Comparison of ENCODE assay signal across 19 cellular contexts in the genomic region with DNA sequence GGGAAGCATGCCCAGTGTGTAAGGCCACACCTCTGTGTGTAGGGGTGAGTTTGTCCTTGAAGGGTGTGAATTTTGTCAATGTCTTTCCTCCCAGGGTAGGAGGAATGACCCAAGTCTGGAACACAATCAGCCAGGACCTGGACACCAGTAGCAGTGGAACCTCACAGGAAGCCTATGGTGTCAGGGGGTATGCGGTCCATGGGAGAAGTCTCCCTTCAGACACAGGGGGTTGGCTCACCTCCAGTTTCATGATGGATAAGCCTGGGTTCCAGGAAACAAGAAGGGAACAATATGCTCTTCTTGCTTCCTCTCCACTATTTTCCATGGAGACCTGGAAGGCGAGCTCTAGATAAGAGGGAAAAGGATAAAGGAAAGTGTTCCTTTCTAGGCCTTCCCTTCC.
"Had no signal": no experiment of that assay in that cellular context is flagged by ENCODE, and none has a peak within 500 bp of the region (broad histone marks: within the 10 kb centered on the region; RNA-seq: fewer than 3 reads in every experiment).

No MANE protein-coding gene starts in this region.

- H3K4me3 ChIP-seq: lung, prostate gland, thyroid gland, uterus had no signal

- H3K36me3 ChIP-seq: prostate gland, thyroid gland, uterus had no signal

- H3K79me2 ChIP-seq: parathyroid adenoma had no signal

- FAIRE-seq: colon, endothelial cell of umbilical vein, small intestine had no signal

- H3K27me3 ChIP-seq: thyroid gland, uterus had no signal

- H2AFZ ChIP-seq: parathyroid adenoma had no signal

- H3K9me3 ChIP-seq: prostate gland, thyroid gland, uterus had no signal

- H3K27ac ChIP-seq: parathyroid adenoma, prostate gland, thyroid gland, uterus had no signal

- H3K4me1 ChIP-seq: parathyroid adenoma, prostate gland, thyroid gland, uterus had no signal

- DNase-seq: cerebellar nuclear complex; erythroblast; foreskin melanocyte; head of caudate nucleus; hippocampal formation; mesenchymal stem cell; midbrain; naive B cell; occipital lobe; small intestine; stimulated activated CD4-positive, alpha-beta T cell treated with anti-CD3 and anti-CD28 coated beads, Interleukin-12 subunit alpha, Interleukin-12 subunit beta, amount 100 ng/mL, for 4 hours; stimulated activated naive CD4-positive, alpha-beta T cell treated with Interleukin-2 at 50 U/mL for 16 hours; thyroid gland; uterus had no signal

- H3K9ac ChIP-seq: parathyroid adenoma had no signal
